ENCODE assay signal across 1 cellular context in the genomic region with DNA sequence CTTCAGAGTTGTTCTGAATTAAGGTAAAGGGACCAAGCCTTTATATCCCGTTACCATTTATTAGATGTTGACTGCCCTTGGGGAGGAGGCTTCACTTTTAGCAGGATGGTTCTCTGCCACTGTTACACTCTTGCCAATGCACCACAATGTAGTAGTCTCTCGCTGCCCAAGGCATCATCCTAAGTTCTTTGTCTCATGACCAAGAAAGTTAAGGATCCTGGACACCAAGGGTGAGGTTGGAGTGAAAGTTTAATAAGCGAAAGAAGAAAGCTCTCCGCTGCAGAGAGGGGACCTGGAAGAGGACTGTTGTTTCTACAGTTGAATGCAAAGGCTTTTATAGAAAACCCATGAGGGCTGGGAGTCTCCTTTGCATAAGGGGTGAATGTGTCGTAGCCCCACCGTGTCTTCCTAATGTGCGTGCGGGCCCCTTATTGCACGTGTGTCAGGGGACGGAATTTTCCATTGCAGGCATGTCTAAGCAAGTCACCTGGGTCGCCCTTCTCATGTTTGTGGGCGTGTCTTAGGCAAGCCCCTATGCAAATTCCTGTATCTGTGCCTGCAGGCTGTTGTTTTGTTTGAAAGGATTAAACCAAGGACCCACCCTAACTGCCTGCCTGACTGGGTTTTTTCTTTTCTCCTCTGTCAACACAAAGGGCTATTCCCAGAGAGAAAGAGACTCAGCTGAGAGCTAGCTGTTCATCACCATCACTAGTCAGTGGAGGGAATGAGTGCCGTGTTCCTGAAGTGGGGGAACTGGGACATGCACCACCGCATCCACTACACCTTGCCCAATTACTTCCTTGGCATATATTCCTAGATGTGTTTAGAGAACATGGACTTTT.
A peak's percentile ranks its signal among the peaks of the same experiment; 100 is the strongest.
TF ChIP-seq lines count a peak whose summit lies in the region.

No MANE protein-coding gene starts in this region.

TF ChIP-seq in HepG2, 621 proteins besides CTCF, POLR2A, EP300 and RAD21:
- TF ChIP-seq ZNF263 (CRISPR knock-in tag; IDR thresholded peaks at IDR 0.05) (no peak), ZNF780A (CRISPR knock-in tag; IDR thresholded peaks at IDR 0.05) (0 out of 2 replicates have a peak, but pooled peaks have one; percentile 53)
